31 cellular contexts compared by ENCODE assay signal in genomic region chr9:136280535-136281315, GRCh38. TPM values are rescaled to one million over a fixed set of nuclear protein-coding genes. Genes with fewer than 3 reads are reported as not detected.
"Had no signal": no experiment of that assay in that cellular context is flagged by ENCODE, and none has a peak within 500 bp of the region (broad histone marks: within the 10 kb centered on the region; RNA-seq: fewer than 3 reads in every experiment).

No MANE protein-coding gene starts in this region.

- H3K27ac ChIP-seq: ovary, parathyroid adenoma, psoas muscle, right lobe of liver, sigmoid colon, stomach, thoracic aorta, thyroid gland, tibial nerve, upper lobe of left lung, vagina had no signal

- H3K9me3 ChIP-seq: ovary, psoas muscle, right lobe of liver, sigmoid colon, thoracic aorta, thyroid gland, tibial nerve, upper lobe of left lung, vagina had no signal

- H3K4me3 Mint-ChIP-seq: natural killer cell; nephron; stimulated activated effector memory CD8-positive, alpha-beta T cell treated with anti-CD3 and anti-CD28 coated beads, Interleukin-12 subunit alpha, Interleukin-12 subunit beta, amount 100 ng/mL, for 72 hours; stimulated activated naive B cell treated with anti-CD40 and anti-IgM and Interleukin-4, amounts not matched to agents 10 μg/mL and 1 μg/mL and 100 μg/mL, for 72 hours; stimulated activated naive CD8-positive, alpha-beta T cell treated with anti-CD3 and anti-CD28 coated beads, Interleukin-15, Interleukin-2, amounts not matched to agents 100 ng/mL and 50 ng/mL, for 24 hours had no signal

- H3K4me1 Mint-ChIP-seq: nephron had no signal

- H3K27me3 Mint-ChIP-seq: stimulated activated naive CD8-positive, alpha-beta T cell treated with anti-CD3 and anti-CD28 coated beads, Interleukin-15, Interleukin-2, amounts not matched to agents 100 ng/mL and 50 ng/mL, for 24 hours had no signal

- H3K9ac ChIP-seq: parathyroid adenoma had no signal

- H3K4me1 ChIP-seq: psoas muscle, vagina had no signal

- H3K36me3 ChIP-seq: ovary, right lobe of liver, sigmoid colon, stomach, thoracic aorta, thyroid gland, tibial nerve, upper lobe of left lung, vagina had no signal

- H3K27ac Mint-ChIP-seq: natural killer cell; nephron; progenitor cell of endocrine pancreas; stimulated activated effector memory CD8-positive, alpha-beta T cell treated with anti-CD3 and anti-CD28 coated beads, Interleukin-12 subunit alpha, Interleukin-12 subunit beta, amount 100 ng/mL, for 72 hours; stimulated activated naive B cell treated with anti-CD40 and anti-IgM and Interleukin-4, amounts not matched to agents 10 μg/mL and 1 μg/mL and 100 μg/mL, for 72 hours had no signal

- H3K27me3 ChIP-seq: ovary, right lobe of liver, thyroid gland, upper lobe of left lung, vagina had no signal

- ATAC-seq: natural killer cell; psoas muscle; right cardiac atrium; right lobe of liver; stimulated activated effector memory CD8-positive, alpha-beta T cell treated with anti-CD3 and anti-CD28 coated beads, Interleukin-12 subunit alpha, Interleukin-12 subunit beta, amount 100 ng/mL, for 72 hours; stimulated activated naive B cell treated with anti-CD40 and anti-IgM and Interleukin-4, amounts not matched to agents 10 μg/mL and 1 μg/mL and 100 μg/mL, for 72 hours had no signal

- H3K9me3 Mint-ChIP-seq: natural killer cell; nephron; stimulated activated effector memory CD8-positive, alpha-beta T cell treated with anti-CD3 and anti-CD28 coated beads, Interleukin-12 subunit alpha, Interleukin-12 subunit beta, amount 100 ng/mL, for 72 hours; stimulated activated naive B cell treated with anti-CD40 and anti-IgM and Interleukin-4, amounts not matched to agents 10 μg/mL and 1 μg/mL and 100 μg/mL, for 72 hours; stimulated activated naive CD8-positive, alpha-beta T cell treated with anti-CD3 and anti-CD28 coated beads, Interleukin-15, Interleukin-2, amounts not matched to agents 100 ng/mL and 50 ng/mL, for 24 hours had no signal

- H3K36me3 Mint-ChIP-seq: natural killer cell; stimulated activated effector memory CD8-positive, alpha-beta T cell treated with anti-CD3 and anti-CD28 coated beads, Interleukin-12 subunit alpha, Interleukin-12 subunit beta, amount 100 ng/mL, for 72 hours; stimulated activated naive B cell treated with anti-CD40 and anti-IgM and Interleukin-4, amounts not matched to agents 10 μg/mL and 1 μg/mL and 100 μg/mL, for 72 hours had no signal

- H2AFZ ChIP-seq: parathyroid adenoma had no signal

- H3K4me3 ChIP-seq: ovary, psoas muscle, right lobe of liver, sigmoid colon, stomach, thoracic aorta, thyroid gland, tibial nerve, upper lobe of left lung, vagina had no signal

- DNase-seq: natural killer cell; occipital lobe; ovary; posterior cingulate gyrus; psoas muscle; right cardiac atrium; right lobe of liver; sigmoid colon; small intestine; stimulated activated CD4-positive, alpha-beta T cell treated with anti-CD3 and anti-CD28 coated beads, Interleukin-15, amount 100 ng/mL, for 24 hours; stimulated activated CD4-positive, alpha-beta T cell treated with anti-CD3 and anti-CD28 coated beads, Interleukin-2, amount 100 ng/mL, for 24 hours; stimulated activated CD4-positive, alpha-beta T cell treated with anti-CD3 and anti-CD28 coated beads, Interleukin-2, amount 100 ng/mL, for 48 hours; stimulated activated CD4-positive, alpha-beta T cell treated with anti-CD3 and anti-CD28 coated beads, Interleukin-4, amount 100 ng/mL, for 24 hours; stimulated activated naive B cell treated with anti-CD40 and anti-IgM and Interleukin-4, amounts not matched to agents 10 μg/mL and 1 μg/mL and 100 μg/mL, for 72 hours; stimulated activated naive CD4-positive, alpha-beta T cell treated with Interleukin-2 at 50 U/mL for 16 hours; stomach; thyroid gland; trophoblast cell had no signal

RNA-seq across cellular contexts. Expression of gene CCDC187, which starts 23.2 kb away (rescaled TPM):
- total RNA-seq: osteoblast, psoas muscle, renal cortical epithelial cell, right cardiac atrium, sigmoid colon, subcutaneous adipose tissue, thoracic aorta, vagina had no signal
- polyA plus RNA-seq: neural cell, psoas muscle, right cardiac atrium had no signal
